Comparison of ENCODE assay signal across 21 cellular contexts in genomic region chr4:10029403-10029802, GRCh38.
"Had no signal": no experiment of that assay in that cellular context is flagged by ENCODE, and none has a peak within 500 bp of the region (broad histone marks: within the 10 kb centered on the region; RNA-seq: fewer than 3 reads in every experiment).

No MANE protein-coding gene starts in this region.

- H3K27me3 ChIP-seq: hepatocyte, neutrophil, right lobe of liver, tibial nerve, uterus had no signal

- H3K4me3 ChIP-seq: hepatocyte, left ventricle myocardium inferior, lung, neural progenitor cell, psoas muscle, right lobe of liver, skin epidermis, tibial nerve, uterus had no signal

- DNase-seq: left ventricle myocardium inferior; mesendoderm; naive B cell; natural killer cell; nephron progenitor cell; occipital lobe; psoas muscle; right lobe of liver; stimulated activated CD4-positive, alpha-beta T cell treated with anti-CD3 and anti-CD28 coated beads, Interleukin-12 subunit alpha, Interleukin-12 subunit beta, amount 100 ng/mL, for 4 hours; stimulated activated CD4-positive, alpha-beta T cell treated with anti-CD3 and anti-CD28 coated beads, Interleukin-15, amount 100 ng/mL, for 24 hours; stimulated activated CD4-positive, alpha-beta T cell treated with anti-CD3 and anti-CD28 coated beads, Interleukin-4, amount 100 ng/mL, for 24 hours; stimulated activated naive CD4-positive, alpha-beta T cell; uterus had no signal

- H3K4me2 ChIP-seq: hepatocyte, neural progenitor cell had no signal

- H2AFZ ChIP-seq: hepatocyte, neural progenitor cell, parathyroid adenoma had no signal

- H3K9ac ChIP-seq: neural progenitor cell, parathyroid adenoma had no signal

- H3K4me1 ChIP-seq: uterus had no signal

- H3K36me3 ChIP-seq: left ventricle myocardium inferior, neural progenitor cell, neutrophil, right lobe of liver, tibial nerve, uterus had no signal

- H3K9me3 ChIP-seq: left ventricle myocardium inferior, neutrophil, psoas muscle, right lobe of liver, tibial nerve, uterus had no signal

- H3K79me2 ChIP-seq: hepatocyte, parathyroid adenoma had no signal

- ATAC-seq: natural killer cell; stimulated activated effector memory CD8-positive, alpha-beta T cell treated with anti-CD3 and anti-CD28 coated beads, Interleukin-12 subunit alpha, Interleukin-12 subunit beta, amount 100 ng/mL, for 72 hours had no signal

- H3K27ac ChIP-seq: hepatocyte, left ventricle myocardium inferior, neural progenitor cell, neutrophil, parathyroid adenoma, right lobe of liver, skin epidermis, tibial nerve, uterus had no signal
